Comparison of ENCODE assay signal across 22 cellular contexts in the genomic region with DNA sequence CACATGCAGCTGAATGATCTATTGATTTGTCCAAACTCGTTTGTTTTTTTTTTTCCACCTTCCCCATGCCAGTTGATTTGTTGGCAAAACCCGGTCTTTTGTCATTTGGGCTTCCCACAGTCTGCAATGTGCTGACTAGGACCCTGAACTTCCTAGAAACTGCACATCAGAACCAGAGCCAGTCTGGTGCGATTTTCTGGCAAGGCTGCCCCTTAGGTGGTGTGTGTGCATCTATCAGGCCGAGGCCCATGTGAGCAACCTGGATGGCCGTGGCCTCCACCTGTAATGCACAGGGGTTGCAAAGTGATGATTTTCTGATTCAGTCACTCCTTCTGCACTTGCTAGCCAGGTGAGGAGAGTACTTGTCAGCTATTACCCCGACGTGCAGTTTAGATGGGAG. TPM values are rescaled to one million over a fixed set of nuclear protein-coding genes. Genes with fewer than 3 reads are reported as not detected.
A peak's percentile ranks its signal among the peaks of the same experiment; 100 is the strongest.
DNase-seq lines count a peak whose midpoint lies in the region; ATAC-seq, FAIRE-seq and TF ChIP-seq lines count a peak whose summit lies in the region.
"Had no signal": no experiment of that assay in that cellular context is flagged by ENCODE, and none has a peak within 500 bp of the region (broad histone marks: within the 10 kb centered on the region; RNA-seq: fewer than 3 reads in every experiment).

No MANE protein-coding gene starts in this region.

- peaks cover 17% of the 10 kb centered on the region; the same call in 1 of the 2 replicates for H3K79me2 ChIP-seq in H9 (ENCODE audit: insufficient read depth, low read length)

- no peak overlapping the region for H2AK5ac ChIP-seq in H9 (ENCODE audit: insufficient read length, low read length)

- FAIRE-seq in GM12892 (lab: Jason Lieb, UNC), result no peak
- FAIRE-seq: A204.1, frontal cortex, G401.6 had no signal

- no peaks in the 10 kb centered on the region for H3K23me2 ChIP-seq in H9 (ENCODE audit: insufficient read length, low read depth, low read length, poor library complexity, severe bottlenecking)

- no peak overlapping the region for H3K4me3 Mint-ChIP-seq in activated CD4-positive, alpha-beta T cell treated with anti-CD3 and anti-CD28 coated beads, Interleukin-2, amount 10 ng/mL, durations not matched to agents 24 days and 14 days
- H3K4me3 Mint-ChIP-seq in H9, result no peak overlapping the region
- no peak overlapping the region for H3K4me3 Mint-ChIP-seq in activated T-helper 2 cell treated with anti-CD3 and anti-CD28 coated beads, Interferon-gamma antibody, Interleukin-2, Interleukin-4, amounts not matched to agents 10 μg/mL and 5 μg/mL and 100 μg/mL, durations not matched to agents 14 hours and 24 hours and 36 hours (ENCODE audit: low read depth)
- H3K4me3 Mint-ChIP-seq in natural killer cell treated with Interleukin-12 subunit alpha and Interleukin-12 subunit beta and Interleukin-15 and Interleukin-18, amount 100 ng/mL, for 72 hours, result no peak overlapping the region
- H3K4me3 Mint-ChIP-seq: nephron progenitor cell had no signal

- H2BK5ac ChIP-seq in H9 (ENCODE audit: insufficient read length, low read length), result no peak overlapping the region

- ATAC-seq in natural killer cell treated with Interleukin-12 subunit alpha and Interleukin-12 subunit beta and Interleukin-15 and Interleukin-18, amount 100 ng/mL, for 72 hours, result no peak
- ATAC-seq in heart right ventricle, result no peak

- no peak overlapping the region for H3K56ac ChIP-seq in H9 (ENCODE audit: insufficient read length, low read depth, low read length)

- no peak overlapping the region for H4K91ac ChIP-seq in H9 (ENCODE audit: insufficient read length, low read depth, low read length)

- peak overlapping the region; percentile 67 for H3K27ac Mint-ChIP-seq in activated CD4-positive, alpha-beta T cell treated with anti-CD3 and anti-CD28 coated beads, Interleukin-2, amount 10 ng/mL, durations not matched to agents 24 days and 14 days
- H3K27ac Mint-ChIP-seq in H9, result peak overlapping the region in 2 of 3 experiments; percentile 23 to 68; a peak in 2 of 7 replicates
- H3K27ac Mint-ChIP-seq in activated T-helper 2 cell treated with anti-CD3 and anti-CD28 coated beads, Interferon-gamma antibody, Interleukin-2, Interleukin-4, amounts not matched to agents 10 μg/mL and 5 μg/mL and 100 μg/mL, durations not matched to agents 14 hours and 24 hours and 36 hours, result peak overlapping the region; percentile 76
- H3K27ac Mint-ChIP-seq in natural killer cell treated with Interleukin-12 subunit alpha and Interleukin-12 subunit beta and Interleukin-15 and Interleukin-18, amount 100 ng/mL, for 72 hours, result peak overlapping the region; percentile 39 to 91
- H3K27ac Mint-ChIP-seq: nephron progenitor cell had no signal

- no peak overlapping the region for H3K18ac ChIP-seq in H9 (ENCODE audit: insufficient read length, low read depth, low read length)

- no peak for TF ChIP-seq POLR2A in GM12892 (IDR thresholded peaks at IDR 0.05; ENCODE audit: low read depth, low read length)

- H3K4me3 ChIP-seq in heart right ventricle, result no peak overlapping the region
- H3K4me3 ChIP-seq: prostate gland, skin epidermis had no signal

- H3K4me1 Mint-ChIP-seq in activated CD4-positive, alpha-beta T cell treated with anti-CD3 and anti-CD28 coated beads, Interleukin-2, amount 10 ng/mL, durations not matched to agents 24 days and 14 days, result peaks cover 81% of the 10 kb centered on the region
- peaks cover 61 to 79% of the 10 kb centered on the region in 2 experiments for H3K4me1 Mint-ChIP-seq in H9
- H3K4me1 Mint-ChIP-seq in activated T-helper 2 cell treated with anti-CD3 and anti-CD28 coated beads, Interferon-gamma antibody, Interleukin-2, Interleukin-4, amounts not matched to agents 10 μg/mL and 5 μg/mL and 100 μg/mL, durations not matched to agents 14 hours and 24 hours and 36 hours (ENCODE audit: low read depth), result peaks cover 87% of the 10 kb centered on the region
- H3K4me1 Mint-ChIP-seq in natural killer cell treated with Interleukin-12 subunit alpha and Interleukin-12 subunit beta and Interleukin-15 and Interleukin-18, amount 100 ng/mL, for 72 hours (ENCODE audit: low read depth in 2 of 2), result peaks cover 59 to 83% of the 10 kb centered on the region in 2 donors

- H3K4ac ChIP-seq in H9 (ENCODE audit: low read depth, low read length), result no peak overlapping the region

- no peaks in the 10 kb centered on the region for H3K27me3 ChIP-seq in H9 (ENCODE audit: insufficient read depth, low read length)
- no peaks in the 10 kb centered on the region for H3K27me3 ChIP-seq in heart right ventricle

- H2BK120ac ChIP-seq in H9 (ENCODE audit: low read depth, low read length, poor library complexity, severe bottlenecking), result no peak overlapping the region

- H3K4me1 ChIP-seq in H9 (ENCODE audit: insufficient read depth, low read length) (peaks cover 7% of the 10 kb centered on the region; the same call in 1 of the 2 replicates), heart right ventricle (peaks cover 12 to 98% (median 73%) of the 10 kb centered on the region in 9 donors)

- no peak overlapping the region for H2BK15ac ChIP-seq in H9 (ENCODE audit: low read depth, low read length)

- H3K79me1 ChIP-seq in H9 (ENCODE audit: insufficient read depth, low read depth, low read length, poor library complexity, severe bottlenecking), result peaks cover 7% of the 10 kb centered on the region

- no peaks in the 10 kb centered on the region for H3K36me3 ChIP-seq in heart right ventricle
- H3K36me3 ChIP-seq: prostate gland had no signal

- H3T11ph ChIP-seq in H9 (ENCODE audit: low read length), result no peak overlapping the region

- H3K23ac ChIP-seq in H9 (ENCODE audit: insufficient read length, low read depth, low read length), result no peak overlapping the region

- no CpG with 5 or more reads among the region's 7 CpGs for WGBS in H9 (ENCODE audit: extremely low coverage, insufficient read length, low lambda C conversion rate)
- WGBS in heart right ventricle, 2 donors, result 94 to 96% methylated on average over 7 of the region's 7 CpGs

- TF ChIP-seq CTCF in H9 (conservative IDR thresholded peaks at IDR 0.05) (no peak), heart right ventricle (IDR thresholded peaks at IDR 0.05) (no peak)

- H2BK12ac ChIP-seq in H9 (ENCODE audit: insufficient read length, low read depth, low read length), result no peak overlapping the region

- no peak overlapping the region for H4K8ac ChIP-seq in H9 (replicated peaks; ENCODE audit: insufficient read length, low read depth, low read length)

- H3K4me2 ChIP-seq in H9 (ENCODE audit: insufficient read depth, insufficient read length, low read length), result no peak overlapping the region

- H3K27ac ChIP-seq in H9 (ENCODE audit: insufficient read length, low read depth, low read length) (no peak overlapping the region), heart right ventricle (no peak overlapping the region)
- H3K27ac ChIP-seq: prostate gland had no signal

- H3K9me3 ChIP-seq in H9 (ENCODE audit: control insufficient read depth, low read depth, low read length) (no peaks in the 10 kb centered on the region), heart right ventricle (no peaks in the 10 kb centered on the region)
- H3K9me3 ChIP-seq: prostate gland had no signal

- peaks cover 28% of the 10 kb centered on the region for H3K36me3 Mint-ChIP-seq in activated CD4-positive, alpha-beta T cell treated with anti-CD3 and anti-CD28 coated beads, Interleukin-2, amount 10 ng/mL, durations not matched to agents 24 days and 14 days (ENCODE audit: low read depth)
- no peaks in the 10 kb centered on the region; a peak in 1 of 7 replicates for H3K36me3 Mint-ChIP-seq in H9 (ENCODE audit: insufficient read depth in 1 of 3, low read depth in 3 of 3)
- H3K36me3 Mint-ChIP-seq in activated T-helper 2 cell treated with anti-CD3 and anti-CD28 coated beads, Interferon-gamma antibody, Interleukin-2, Interleukin-4, amounts not matched to agents 10 μg/mL and 5 μg/mL and 100 μg/mL, durations not matched to agents 14 hours and 24 hours and 36 hours (ENCODE audit: low read depth), result peaks cover 37% of the 10 kb centered on the region
- H3K36me3 Mint-ChIP-seq in natural killer cell treated with Interleukin-12 subunit alpha and Interleukin-12 subunit beta and Interleukin-15 and Interleukin-18, amount 100 ng/mL, for 72 hours, result no peaks in the 10 kb centered on the region

- no peaks in the 10 kb centered on the region for H4K20me1 ChIP-seq in H9 (ENCODE audit: control insufficient read depth, insufficient read depth, insufficient read length)

- H3K9me3 Mint-ChIP-seq in activated CD4-positive, alpha-beta T cell treated with anti-CD3 and anti-CD28 coated beads, Interleukin-2, amount 10 ng/mL, durations not matched to agents 24 days and 14 days, result no peaks in the 10 kb centered on the region
- no peaks in the 10 kb centered on the region for H3K9me3 Mint-ChIP-seq in H9
- no peaks in the 10 kb centered on the region for H3K9me3 Mint-ChIP-seq in activated T-helper 2 cell treated with anti-CD3 and anti-CD28 coated beads, Interferon-gamma antibody, Interleukin-2, Interleukin-4, amounts not matched to agents 10 μg/mL and 5 μg/mL and 100 μg/mL, durations not matched to agents 14 hours and 24 hours and 36 hours
- H3K9me3 Mint-ChIP-seq in natural killer cell treated with Interleukin-12 subunit alpha and Interleukin-12 subunit beta and Interleukin-15 and Interleukin-18, amount 100 ng/mL, for 72 hours, result no peaks in the 10 kb centered on the region

- H2AFZ ChIP-seq in H9 (ENCODE audit: low read length), result no peak overlapping the region

- intact Hi-C loops in activated CD4-positive, alpha-beta T cell treated with anti-CD3 and anti-CD28 coated beads, Interleukin-2, amount 10 ng/mL, durations not matched to agents 24 days and 14 days (cut with micrococcal nuclease), result no loop called here
- intact Hi-C loops in activated T-helper 2 cell treated with anti-CD3 and anti-CD28 coated beads, Interferon-gamma antibody, Interleukin-2, Interleukin-4, amounts not matched to agents 10 μg/mL and 5 μg/mL and 100 μg/mL, durations not matched to agents 14 hours and 24 hours and 36 hours (cut with micrococcal nuclease), result loop anchor here (10.0 kb wide), 1 partner anchor 458 kb away; the partner anchor contains the start of gene C2orf49
- intact Hi-C loops in heart right ventricle (cut with DNase I), result loop anchor here in 1 of 10 donors (5.0 kb wide), 1 partner anchor 215 kb away; no protein-coding TSS in a partner anchor

- no peak for DNase-seq in activated CD4-positive, alpha-beta T cell treated with anti-CD3 and anti-CD28 coated beads, Interleukin-2, amount 10 ng/mL, durations not matched to agents 24 days and 14 days
- DNase-seq in activated CD4-positive, alpha-beta T cell treated with anti-CD3 and anti-CD28 coated beads, Interleukin-2, amount 50 U/mL, for 4 hours, result no peak
- DNase-seq in H9 (no peak), GM12892 (ENCODE audit: insufficient read length) (no peak), heart right ventricle (no peak), kidney tubule cell (ENCODE audit: low spot score) (no peak)
- DNase-seq in activated T-helper 2 cell treated with anti-CD3 and anti-CD28 coated beads, Interferon-gamma antibody, Interleukin-2, Interleukin-4, amounts not matched to agents 10 μg/mL and 5 μg/mL and 100 μg/mL, durations not matched to agents 14 hours and 24 hours and 36 hours (ENCODE audit: low spot score), result no peak
- DNase-seq in natural killer cell treated with Interleukin-12 subunit alpha and Interleukin-12 subunit beta and Interleukin-15 and Interleukin-18, amount 100 ng/mL, for 72 hours (ENCODE audit: low spot score), result no peak
- DNase-seq: C1 segment of cervical spinal cord; dermis blood vessel endothelial cell; erythroblast; HCEC 1CT; mesendoderm; NCI-H1417 treated with DMSO at 0.1 percent for 48 hours; NCI-H526 treated with DMSO at 0.1 percent for 48 hours; nephron progenitor cell; stimulated activated CD4-positive, alpha-beta T cell treated with anti-CD3 and anti-CD28 coated beads, Interleukin-2, amount 100 ng/mL, for 48 hours had no signal

- H2BK20ac ChIP-seq in H9 (ENCODE audit: low read depth, low read length, poor library complexity, severe bottlenecking), result no peak overlapping the region

- H4K5ac ChIP-seq in H9 (ENCODE audit: insufficient read length, low read depth, low read length), result no peak overlapping the region

- H3K9ac ChIP-seq in H9 (ENCODE audit: extremely low read depth, insufficient read length, low read length), result no peak overlapping the region

- no peaks in the 10 kb centered on the region for H3K27me3 Mint-ChIP-seq in activated CD4-positive, alpha-beta T cell treated with anti-CD3 and anti-CD28 coated beads, Interleukin-2, amount 10 ng/mL, durations not matched to agents 24 days and 14 days
- no peaks in the 10 kb centered on the region for H3K27me3 Mint-ChIP-seq in H9 (ENCODE audit: low read depth)
- no peaks in the 10 kb centered on the region for H3K27me3 Mint-ChIP-seq in activated T-helper 2 cell treated with anti-CD3 and anti-CD28 coated beads, Interferon-gamma antibody, Interleukin-2, Interleukin-4, amounts not matched to agents 10 μg/mL and 5 μg/mL and 100 μg/mL, durations not matched to agents 14 hours and 24 hours and 36 hours (ENCODE audit: low read depth)
- H3K27me3 Mint-ChIP-seq in natural killer cell treated with Interleukin-12 subunit alpha and Interleukin-12 subunit beta and Interleukin-15 and Interleukin-18, amount 100 ng/mL, for 72 hours, result no peaks in the 10 kb centered on the region

- 0 out of 2 replicates have a peak overlapping the region, but pooled peaks have one; percentile 17 for H3K14ac ChIP-seq in H9 (ENCODE audit: insufficient read depth, low read length)

RNA-seq across cellular contexts. Expression of gene NCK2, which starts 47.8 kb away (rescaled TPM):
- 85.8 and 86.2 TPM in 2 replicates for total RNA-seq in activated CD4-positive, alpha-beta T cell treated with anti-CD3 and anti-CD28 coated beads, Interleukin-2, amount 10 ng/mL, durations not matched to agents 24 days and 14 days
- 49.2 and 51.0 TPM in 2 replicates for total RNA-seq in H9 (2021)
- 72.4 and 73.9 TPM in 2 replicates for total RNA-seq in activated T-helper 2 cell treated with anti-CD3 and anti-CD28 coated beads, Interferon-gamma antibody, Interleukin-2, Interleukin-4, amounts not matched to agents 10 μg/mL and 5 μg/mL and 100 μg/mL, durations not matched to agents 14 hours and 24 hours and 36 hours
- total RNA-seq in natural killer cell treated with Interleukin-12 subunit alpha and Interleukin-12 subunit beta and Interleukin-15 and Interleukin-18, amount 100 ng/mL, for 72 hours, result 10 to 100 TPM; 44.7 to 47.4 TPM
- 26.4 TPM for polyA plus RNA-seq in GM12892 (2012; ENCODE audit: missing spikeins)
- total RNA-seq in heart right ventricle, result 10 to 100 TPM; 21.1 to 45.1 (median 29.9) TPM
- 10 to 100 TPM; 18.5 to 20.8 TPM for polyA plus RNA-seq in heart right ventricle
